Comparison of ENCODE assay signal across 9 cellular contexts in the genomic region with DNA sequence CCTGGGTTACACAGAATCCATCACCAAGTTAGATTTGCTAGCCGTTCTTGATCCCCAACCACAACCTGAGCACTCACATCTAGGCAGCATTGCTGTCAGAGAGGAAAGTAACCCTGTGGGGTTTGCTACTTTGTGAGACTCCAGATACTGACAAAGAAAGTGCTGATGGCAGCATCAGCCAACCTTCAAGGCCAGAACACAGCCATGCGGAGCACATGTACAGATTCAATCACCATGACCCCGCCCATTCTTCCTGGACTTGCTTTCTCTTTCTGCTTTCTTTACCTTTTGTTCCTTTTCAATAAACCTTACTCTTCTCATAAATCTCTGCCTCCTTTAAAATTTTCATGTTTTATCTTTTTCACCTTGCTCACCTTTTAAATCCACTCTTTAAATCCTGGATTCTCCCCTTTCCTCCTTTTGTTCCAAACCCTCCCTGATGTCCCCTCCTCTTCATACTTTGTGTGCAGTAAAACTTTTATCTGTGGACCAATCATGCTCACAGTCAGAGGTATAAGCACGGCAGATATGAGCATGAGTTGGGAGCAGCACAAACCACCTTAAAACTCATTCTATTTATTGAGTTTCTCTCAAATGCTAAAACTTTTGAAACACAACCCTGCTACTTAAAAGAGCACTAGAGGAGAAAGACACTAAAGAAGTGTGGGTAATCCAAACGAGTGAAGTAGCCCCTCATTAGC. TPM values are rescaled to one million over a fixed set of nuclear protein-coding genes. Genes with fewer than 3 reads are reported as not detected.
DNase-seq lines count a peak whose midpoint lies in the region; ATAC-seq, FAIRE-seq and TF ChIP-seq lines count a peak whose summit lies in the region.
"Had no signal": no experiment of that assay in that cellular context is flagged by ENCODE, and none has a peak within 500 bp of the region (broad histone marks: within the 10 kb centered on the region; RNA-seq: fewer than 3 reads in every experiment).

No MANE protein-coding gene starts in this region.

- no peaks in the 10 kb centered on the region for H3K27me3 Mint-ChIP-seq in stimulated activated naive CD8-positive, alpha-beta T cell treated with anti-CD3 and anti-CD28 coated beads, Interleukin-15, Interleukin-2, amounts not matched to agents 100 ng/mL and 50 ng/mL, for 24 hours
- H3K27me3 Mint-ChIP-seq in astrocyte (ENCODE audit: low read depth, unreplicated experiment) (no peaks in the 10 kb centered on the region), osteocyte (ENCODE audit: unreplicated experiment) (no peaks in the 10 kb centered on the region)

- no peaks in the 10 kb centered on the region for H3K27me3 ChIP-seq in astrocyte (ENCODE audit: insufficient read depth, low read length)

- H3K9me3 Mint-ChIP-seq in stimulated activated naive CD8-positive, alpha-beta T cell treated with anti-CD3 and anti-CD28 coated beads, Interleukin-15, Interleukin-2, amounts not matched to agents 100 ng/mL and 50 ng/mL, for 24 hours: no peaks in the 10 kb centered on the region
- no peaks in the 10 kb centered on the region for H3K9me3 Mint-ChIP-seq in astrocyte (ENCODE audit: unreplicated experiment)
- H3K9me3 Mint-ChIP-seq in osteocyte (ENCODE audit: unreplicated experiment): no peaks in the 10 kb centered on the region

- peaks cover 34% of the 10 kb centered on the region for H3K36me3 ChIP-seq in astrocyte (ENCODE audit: insufficient read depth, low read length)

- TF ChIP-seq CTCF in astrocyte (IDR thresholded peaks at IDR 0.05; ENCODE audit: insufficient read depth, low read depth, low read length) (no peak), osteocyte (IDR thresholded peaks at IDR 0.05) (no peak)

- no peak for ATAC-seq in stimulated activated naive CD8-positive, alpha-beta T cell treated with anti-CD3 and anti-CD28 coated beads, Interleukin-15, Interleukin-2, amounts not matched to agents 100 U/mL and 50 U/mL, for 24 hours
- no peak for ATAC-seq in GM18909 (IDR thresholded peaks at IDR 0.05; ENCODE audit: poor library complexity, unreplicated experiment)

- no peak overlapping the region for H3K4me3 ChIP-seq in astrocyte (ENCODE audit: insufficient read depth, low read depth, low read length)

- H3K4me3 Mint-ChIP-seq in stimulated activated naive CD8-positive, alpha-beta T cell treated with anti-CD3 and anti-CD28 coated beads, Interleukin-15, Interleukin-2, amounts not matched to agents 100 ng/mL and 50 ng/mL, for 24 hours: no peak overlapping the region
- H3K4me3 Mint-ChIP-seq in astrocyte (ENCODE audit: unreplicated experiment): peak overlapping the region; percentile 76
- H3K4me3 Mint-ChIP-seq in osteocyte (ENCODE audit: unreplicated experiment): no peak overlapping the region

- H3K4me1 Mint-ChIP-seq in stimulated activated naive CD8-positive, alpha-beta T cell treated with anti-CD3 and anti-CD28 coated beads, Interleukin-15, Interleukin-2, amounts not matched to agents 100 ng/mL and 50 ng/mL, for 24 hours (ENCODE audit: low read depth): peaks cover 52% of the 10 kb centered on the region
- H3K4me1 Mint-ChIP-seq in astrocyte (ENCODE audit: low read depth, unreplicated experiment): peaks cover 42% of the 10 kb centered on the region
- peaks cover 54% of the 10 kb centered on the region for H3K4me1 Mint-ChIP-seq in osteocyte (ENCODE audit: unreplicated experiment)

- peak overlapping the region; percentile 71 for H3K4me2 ChIP-seq in astrocyte (ENCODE audit: low read length)

- peak overlapping the region; percentile 94 for H3K27ac ChIP-seq in astrocyte (ENCODE audit: low read depth, low read length)

- H3K9me3 ChIP-seq in astrocyte (ENCODE audit: insufficient read depth, low read depth, low read length): no peaks in the 10 kb centered on the region

- DNase-seq in stimulated activated naive CD8-positive, alpha-beta T cell treated with anti-CD3 and anti-CD28 coated beads, Interleukin-15, Interleukin-2, amounts not matched to agents 100 U/mL and 50 U/mL, for 24 hours: no peak
- DNase-seq in astrocyte (ENCODE audit: low read depth) (no peak), osteocyte (ENCODE audit: extremely low spot score, unreplicated experiment) (no peak), NCI-H774 (lab: John Stamatoyannopoulos, UW) (no peak), iPS-NIHi11 (ENCODE audit: low spot score) (no peak), NCI-H2081 (lab: John Stamatoyannopoulos, UW) (no peak)
- DNase-seq: NCI-H1417 treated with DMSO at 0.1 percent for 48 hours had no signal

- peak overlapping the region; percentile 77 for H3K9ac ChIP-seq in astrocyte (ENCODE audit: low read length)

- peaks cover 16% of the 10 kb centered on the region for H3K36me3 Mint-ChIP-seq in stimulated activated naive CD8-positive, alpha-beta T cell treated with anti-CD3 and anti-CD28 coated beads, Interleukin-15, Interleukin-2, amounts not matched to agents 100 ng/mL and 50 ng/mL, for 24 hours (ENCODE audit: low read depth)
- H3K36me3 Mint-ChIP-seq in astrocyte (ENCODE audit: low read depth, unreplicated experiment) (peaks cover 11% of the 10 kb centered on the region), osteocyte (ENCODE audit: unreplicated experiment) (peaks cover 28% of the 10 kb centered on the region)

- H2AFZ ChIP-seq in astrocyte (ENCODE audit: low read depth, low read length): no peak overlapping the region

- peak overlapping the region; percentile 90 for H3K27ac Mint-ChIP-seq in stimulated activated naive CD8-positive, alpha-beta T cell treated with anti-CD3 and anti-CD28 coated beads, Interleukin-15, Interleukin-2, amounts not matched to agents 100 ng/mL and 50 ng/mL, for 24 hours
- H3K27ac Mint-ChIP-seq in astrocyte (ENCODE audit: unreplicated experiment): peak overlapping the region; percentile 95
- H3K27ac Mint-ChIP-seq in osteocyte (ENCODE audit: unreplicated experiment): peak overlapping the region; percentile 88

- peaks cover 7% of the 10 kb centered on the region for H4K20me1 ChIP-seq in astrocyte (ENCODE audit: insufficient read depth, low read length)

- peaks cover 38% of the 10 kb centered on the region for H3K79me2 ChIP-seq in astrocyte (ENCODE audit: insufficient read depth, low read length)

- peaks cover 37% of the 10 kb centered on the region for H3K4me1 ChIP-seq in astrocyte (ENCODE audit: insufficient read depth, low read length)

- FAIRE-seq in astrocyte (lab: Jason Lieb, UNC): no peak

RNA-seq across cellular contexts. Expression of a gene that starts 21.9 kb away (rescaled TPM):
- total RNA-seq in astrocyte (115 and 118 TPM in 2 replicates), osteocyte (72.3 and 78.6 TPM in 2 replicates)
